In the genomic region with DNA sequence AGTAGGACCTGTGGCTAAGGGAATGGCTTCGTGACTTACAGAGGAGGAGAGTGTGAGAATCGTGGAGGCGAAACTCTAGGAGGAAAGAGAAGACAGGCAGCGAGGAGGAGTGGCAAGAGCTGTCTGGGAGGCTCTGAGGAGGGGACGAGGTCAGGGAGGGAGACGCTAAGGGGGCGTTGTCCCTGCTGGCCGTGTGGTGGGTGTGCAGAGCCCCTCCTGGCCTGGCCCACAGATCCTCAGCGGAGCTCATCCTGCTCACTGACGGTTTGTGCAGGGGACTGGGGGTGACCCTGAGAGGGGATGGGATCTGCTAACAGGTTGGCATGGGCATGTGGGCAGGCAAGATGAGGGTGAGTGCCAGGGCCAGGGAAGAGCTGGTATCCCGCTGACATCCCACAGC, we compare ENCODE assay signal across 23 cellular contexts.
"Had no signal": no experiment of that assay in that cellular context is flagged by ENCODE, and none has a peak within 500 bp of the region (broad histone marks: within the 10 kb centered on the region; RNA-seq: fewer than 3 reads in every experiment).

No MANE protein-coding gene starts in this region.

- H3K4me3 ChIP-seq: colonic mucosa, lung, psoas muscle, right lobe of liver, stomach, upper lobe of left lung had no signal

- H3K36me3 Mint-ChIP-seq: activated CD4-positive, alpha-beta memory T cell treated with anti-CD3 and anti-CD28 coated beads for 36 hours; brain; natural killer cell; WTC11 had no signal

- H3K36me3 ChIP-seq: colonic mucosa, right lobe of liver, stomach, upper lobe of left lung had no signal

- H3K9me3 Mint-ChIP-seq: activated CD4-positive, alpha-beta memory T cell treated with anti-CD3 and anti-CD28 coated beads for 36 hours; activated naive CD8-positive, alpha-beta T cell treated with anti-CD3 and anti-CD28 coated beads, Interleukin-2, amount 50 U/mL, for 24 hours; brain; endodermal cell; natural killer cell; T-helper 2 cell treated with Interferon-gamma antibody and Interleukin-4, amounts not matched to agents 5 μg/mL and 100 μg/mL, for 36 hours; WTC11 had no signal

- H3K4me1 Mint-ChIP-seq: activated CD4-positive, alpha-beta T cell treated with anti-CD3 and anti-CD28 coated beads for 36 hours; activated naive CD8-positive, alpha-beta T cell treated with anti-CD3 and anti-CD28 coated beads, Interleukin-2, amount 50 U/mL, for 24 hours; endodermal cell; WTC11 had no signal

- DNase-seq: activated CD4-positive, alpha-beta memory T cell treated with anti-CD3 and anti-CD28 coated beads for 36 hours; activated CD4-positive, alpha-beta T cell treated with anti-CD3 and anti-CD28 coated beads for 36 hours; activated naive CD8-positive, alpha-beta T cell treated with anti-CD3 and anti-CD28 coated beads, Interleukin-2, amount 50 U/mL, for 24 hours; activated T-cell treated with anti-CD3 and anti-CD28 coated beads for 4 hours; anterior cingulate cortex; central memory CD4-positive, alpha-beta T cell; colonic mucosa; endodermal cell; foreskin melanocyte; glutamatergic neuron; hippocampal formation; islet precursor cell; natural killer cell; small intestine; stimulated activated CD4-positive, alpha-beta T cell treated with anti-CD3 and anti-CD28 coated beads, Interleukin-4, amount 100 ng/mL, for 1 hour; stomach; upper lobe of left lung had no signal

- H3K9me3 ChIP-seq: colonic mucosa, psoas muscle, right lobe of liver, upper lobe of left lung had no signal

- H3K27ac Mint-ChIP-seq: activated CD4-positive, alpha-beta memory T cell treated with anti-CD3 and anti-CD28 coated beads for 36 hours; activated CD4-positive, alpha-beta T cell treated with anti-CD3 and anti-CD28 coated beads for 36 hours; activated naive CD8-positive, alpha-beta T cell treated with anti-CD3 and anti-CD28 coated beads, Interleukin-2, amount 50 U/mL, for 24 hours; endodermal cell; natural killer cell; T-helper 2 cell treated with Interferon-gamma antibody and Interleukin-4, amounts not matched to agents 5 μg/mL and 100 μg/mL, for 36 hours; WTC11 had no signal

- H3K27me3 Mint-ChIP-seq: activated CD4-positive, alpha-beta T cell treated with anti-CD3 and anti-CD28 coated beads for 36 hours; activated naive CD8-positive, alpha-beta T cell treated with anti-CD3 and anti-CD28 coated beads, Interleukin-2, amount 50 U/mL, for 24 hours had no signal

- H3K4me1 ChIP-seq: colonic mucosa, psoas muscle, right lobe of liver had no signal

- H3K4me3 Mint-ChIP-seq: activated CD4-positive, alpha-beta memory T cell treated with anti-CD3 and anti-CD28 coated beads for 36 hours; activated CD4-positive, alpha-beta T cell treated with anti-CD3 and anti-CD28 coated beads for 36 hours; activated naive CD8-positive, alpha-beta T cell treated with anti-CD3 and anti-CD28 coated beads, Interleukin-2, amount 50 U/mL, for 24 hours; brain; endodermal cell; natural killer cell; T-helper 2 cell treated with Interferon-gamma antibody and Interleukin-4, amounts not matched to agents 5 μg/mL and 100 μg/mL, for 36 hours; WTC11 had no signal

- H3K27ac ChIP-seq: colonic mucosa, psoas muscle, right lobe of liver, stomach, upper lobe of left lung had no signal

- ATAC-seq: activated CD4-positive, alpha-beta T cell treated with anti-CD3 and anti-CD28 coated beads for 36 hours; activated naive CD8-positive, alpha-beta T cell treated with anti-CD3 and anti-CD28 coated beads, Interleukin-2, amount 50 U/mL, for 24 hours; natural killer cell; psoas muscle; right lobe of liver; WTC11 had no signal

- H3K27me3 ChIP-seq: colonic mucosa, right lobe of liver, upper lobe of left lung had no signal
